ENCODE assay signal across 16 cellular contexts in genomic region chr5:154767537-154767936, GRCh38. TPM values are rescaled to one million over a fixed set of nuclear protein-coding genes. Genes with fewer than 3 reads are reported as not detected.
A peak's percentile ranks its signal among the peaks of the same experiment; 100 is the strongest.
DNase-seq lines count a peak whose midpoint lies in the region; ATAC-seq and TF ChIP-seq lines count a peak whose summit lies in the region.
"Had no signal": no experiment of that assay in that cellular context is flagged by ENCODE, and none has a peak within 500 bp of the region (broad histone marks: within the 10 kb centered on the region; RNA-seq: fewer than 3 reads in every experiment).

No MANE protein-coding gene starts in this region.

- peaks cover 13% of the 10 kb centered on the region for H3K36me3 Mint-ChIP-seq in CD8-positive, alpha-beta T cell
- peaks cover 18% of the 10 kb centered on the region for H3K36me3 Mint-ChIP-seq in activated CD8-positive, alpha-beta T cell treated with anti-CD3 and anti-CD28 coated beads for 36 hours (ENCODE audit: low read depth)
- peaks cover 0 to 19% (median 0%) of the 10 kb centered on the region in 3 donors for H3K36me3 Mint-ChIP-seq in naive thymus-derived CD8-positive, alpha-beta T cell
- H3K36me3 Mint-ChIP-seq: type B pancreatic cell had no signal

- H3K9me3 ChIP-seq in CD8-positive, alpha-beta T cell (ENCODE audit: low read length), result no peaks in the 10 kb centered on the region
- H3K9me3 ChIP-seq: HAP-1, lower lobe of right lung, ovary had no signal

- H3K27ac ChIP-seq in CD8-positive, alpha-beta T cell (ENCODE audit: low read depth, low read length), result no peak overlapping the region
- H3K27ac ChIP-seq: lower lobe of right lung, ovary had no signal

- POLR2A ChIA-PET in CD8-positive, alpha-beta T cell (lab: Charles Lee), result interaction anchor here (1.0 to 2.5 kb wide), 4 partner anchors 9 to 85 kb away, joined by 3 to 11 read pairs (median 6); no protein-coding TSS in a partner anchor
- POLR2A ChIA-PET in activated CD8-positive, alpha-beta T cell treated with anti-CD3 and anti-CD28 coated beads for 36 hours (lab: Charles Lee), result interaction anchor here (0.8 to 8.7 kb wide), 4 partner anchors 9 to 97 kb away, joined by 3 to 52 read pairs (median 6); partner anchors contain the start of gene CNOT8
- POLR2A ChIA-PET in naive thymus-derived CD8-positive, alpha-beta T cell (lab: Charles Lee), result interaction anchor here (0.6 to 1.0 kb wide), 3 partner anchors 15 to 117 kb away, joined by 3 to 6 read pairs (median 4); no protein-coding TSS in a partner anchor

- no peak for TF ChIP-seq CTCF in CD8-positive, alpha-beta T cell (IDR thresholded peaks at IDR 0.05)
- TF ChIP-seq CTCF in activated CD8-positive, alpha-beta T cell treated with anti-CD3 and anti-CD28 coated beads for 36 hours (IDR thresholded peaks at IDR 0.05), result no peak

- DNase-seq in CD8-positive, alpha-beta T cell, result no peak
- DNase-seq in activated CD8-positive, alpha-beta T cell treated with anti-CD3 and anti-CD28 coated beads for 36 hours, result no peak
- peak in 3 of 10 donors; percentile 23 to 55 (median 49) for DNase-seq in naive thymus-derived CD8-positive, alpha-beta T cell
- DNase-seq in glomerular visceral epithelial cell (ENCODE audit: extremely low spot score), result no peak
- DNase-seq: activated CD4-positive, CD25-positive, alpha-beta regulatory T cell; DMS53; lower lobe of right lung; NCI-H1092 treated with DMSO at 0.1 percent for 48 hours; NCI-H526; ovary; SHP77 treated with DMSO at 0.1 percent for 48 hours had no signal

- no peaks in the 10 kb centered on the region for H3K36me3 ChIP-seq in CD8-positive, alpha-beta T cell (ENCODE audit: insufficient read depth, low read length)
- H3K36me3 ChIP-seq: lower lobe of right lung, ovary had no signal

- intact Hi-C loops in CD8-positive, alpha-beta T cell (cut with DNase I, micrococcal nuclease), result no loop called here
- intact Hi-C loops in activated CD8-positive, alpha-beta T cell treated with anti-CD3 and anti-CD28 coated beads for 36 hours (cut with micrococcal nuclease), result no loop called here

- no peaks in the 10 kb centered on the region for H3K27me3 ChIP-seq in CD8-positive, alpha-beta T cell (ENCODE audit: insufficient read depth, low read length)
- H3K27me3 ChIP-seq: ovary had no signal

- CTCF ChIA-PET in CD8-positive, alpha-beta T cell (lab: Charles Lee), result interaction anchor here (0.7 to 1.0 kb wide), 2 partner anchors 11 to 44 kb away, joined by 3 to 4 read pairs; no protein-coding TSS in a partner anchor
- CTCF ChIA-PET in activated CD8-positive, alpha-beta T cell treated with anti-CD3 and anti-CD28 coated beads for 36 hours (lab: Charles Lee), result interaction anchor here (0.9 to 2.4 kb wide), 5 partner anchors 9 to 118 kb away, joined by 3 to 7 read pairs (median 4); no protein-coding TSS in a partner anchor

- peaks cover 79% of the 10 kb centered on the region for H3K4me1 Mint-ChIP-seq in CD8-positive, alpha-beta T cell (ENCODE audit: low read depth)
- peaks cover 77% of the 10 kb centered on the region for H3K4me1 Mint-ChIP-seq in activated CD8-positive, alpha-beta T cell treated with anti-CD3 and anti-CD28 coated beads for 36 hours (ENCODE audit: low read depth)
- H3K4me1 Mint-ChIP-seq in naive thymus-derived CD8-positive, alpha-beta T cell, result peaks cover 49 to 88% (median 78%) of the 10 kb centered on the region in 4 donors

- H3K27me3 Mint-ChIP-seq in CD8-positive, alpha-beta T cell (ENCODE audit: low read depth), result no peaks in the 10 kb centered on the region
- H3K27me3 Mint-ChIP-seq in activated CD8-positive, alpha-beta T cell treated with anti-CD3 and anti-CD28 coated beads for 36 hours, result no peaks in the 10 kb centered on the region
- no peaks in the 10 kb centered on the region for H3K27me3 Mint-ChIP-seq in naive thymus-derived CD8-positive, alpha-beta T cell
- H3K27me3 Mint-ChIP-seq: type B pancreatic cell had no signal

- H3K9me3 Mint-ChIP-seq in CD8-positive, alpha-beta T cell, result no peaks in the 10 kb centered on the region
- no peaks in the 10 kb centered on the region for H3K9me3 Mint-ChIP-seq in activated CD8-positive, alpha-beta T cell treated with anti-CD3 and anti-CD28 coated beads for 36 hours
- H3K9me3 Mint-ChIP-seq in naive thymus-derived CD8-positive, alpha-beta T cell, result no peaks in the 10 kb centered on the region
- H3K9me3 Mint-ChIP-seq: type B pancreatic cell had no signal

- peak overlapping the region; percentile 33 for H3K27ac Mint-ChIP-seq in CD8-positive, alpha-beta T cell
- H3K27ac Mint-ChIP-seq in activated CD8-positive, alpha-beta T cell treated with anti-CD3 and anti-CD28 coated beads for 36 hours, result peak overlapping the region; percentile 53
- peak overlapping the region; percentile 5 to 82 (median 62) for H3K27ac Mint-ChIP-seq in naive thymus-derived CD8-positive, alpha-beta T cell
- H3K27ac Mint-ChIP-seq: type B pancreatic cell had no signal

- peak overlapping the region; percentile 35 for H3K4me3 Mint-ChIP-seq in CD8-positive, alpha-beta T cell
- no peak overlapping the region for H3K4me3 Mint-ChIP-seq in activated CD8-positive, alpha-beta T cell treated with anti-CD3 and anti-CD28 coated beads for 36 hours
- H3K4me3 Mint-ChIP-seq in naive thymus-derived CD8-positive, alpha-beta T cell, result peak overlapping the region; percentile 6 to 79 (median 70)
- H3K4me3 Mint-ChIP-seq: type B pancreatic cell had no signal

- no peak overlapping the region for H3K4me3 ChIP-seq in CD8-positive, alpha-beta T cell (ENCODE audit: low read depth, low read length)
- H3K4me3 ChIP-seq: HAP-1, lower lobe of right lung, ovary had no signal

- peak; percentile 70 for ATAC-seq in CD8-positive, alpha-beta T cell
- ATAC-seq in GM21515 (IDR thresholded peaks at IDR 0.05; ENCODE audit: unreplicated experiment) (peak; percentile 49), GM18867 (IDR thresholded peaks at IDR 0.05; ENCODE audit: unreplicated experiment) (no peak), HG03280 (IDR thresholded peaks at IDR 0.05; ENCODE audit: unreplicated experiment) (no peak)
- no peak for ATAC-seq in activated CD8-positive, alpha-beta T cell treated with anti-CD3 and anti-CD28 coated beads for 36 hours
- ATAC-seq in naive thymus-derived CD8-positive, alpha-beta T cell, result peak; percentile 82 to 87
- ATAC-seq: lower lobe of right lung had no signal

- H3K4me1 ChIP-seq in CD8-positive, alpha-beta T cell (ENCODE audit: insufficient read depth, low read length), result peaks cover 68% of the 10 kb centered on the region

RNA-seq across cellular contexts. Expression of gene LARP1, which starts 12.4 kb away (rescaled TPM):
- total RNA-seq in CD8-positive, alpha-beta T cell, result 10 to 100 TPM; 70.4 to 80.5 TPM
- total RNA-seq in activated CD8-positive, alpha-beta T cell treated with anti-CD3 and anti-CD28 coated beads for 36 hours, result 100 to 1,000 TPM; 214 to 218 TPM
- 100 to 1,000 TPM; 177 to 180 TPM for total RNA-seq in naive thymus-derived CD8-positive, alpha-beta T cell
- polyA plus RNA-seq in naive thymus-derived CD8-positive, alpha-beta T cell, result 10 to 100 TPM; 10.9 to 29.4 (median 13.8) TPM

Comparison
In these comparisons a context has a peak if more than half of its experiments do, and no peak if none do; other contexts are left out.
1. ATAC-seq: peak in CD8-positive, alpha-beta T cell (single experiment), GM21515 (single experiment) and naive thymus-derived CD8-positive, alpha-beta T cell (2 of 2); none in activated CD8-positive, alpha-beta T cell treated with anti-CD3 and anti-CD28 coated beads for 36 hours (single experiment), GM18867 (single experiment) and HG03280 (single experiment).
2. Peak in every context shown above with its lines, with median percentiles within 50 percentile points of each other: H3K27ac Mint-ChIP-seq.